ENCODE assay signal across 8 cellular contexts in the genomic region with DNA sequence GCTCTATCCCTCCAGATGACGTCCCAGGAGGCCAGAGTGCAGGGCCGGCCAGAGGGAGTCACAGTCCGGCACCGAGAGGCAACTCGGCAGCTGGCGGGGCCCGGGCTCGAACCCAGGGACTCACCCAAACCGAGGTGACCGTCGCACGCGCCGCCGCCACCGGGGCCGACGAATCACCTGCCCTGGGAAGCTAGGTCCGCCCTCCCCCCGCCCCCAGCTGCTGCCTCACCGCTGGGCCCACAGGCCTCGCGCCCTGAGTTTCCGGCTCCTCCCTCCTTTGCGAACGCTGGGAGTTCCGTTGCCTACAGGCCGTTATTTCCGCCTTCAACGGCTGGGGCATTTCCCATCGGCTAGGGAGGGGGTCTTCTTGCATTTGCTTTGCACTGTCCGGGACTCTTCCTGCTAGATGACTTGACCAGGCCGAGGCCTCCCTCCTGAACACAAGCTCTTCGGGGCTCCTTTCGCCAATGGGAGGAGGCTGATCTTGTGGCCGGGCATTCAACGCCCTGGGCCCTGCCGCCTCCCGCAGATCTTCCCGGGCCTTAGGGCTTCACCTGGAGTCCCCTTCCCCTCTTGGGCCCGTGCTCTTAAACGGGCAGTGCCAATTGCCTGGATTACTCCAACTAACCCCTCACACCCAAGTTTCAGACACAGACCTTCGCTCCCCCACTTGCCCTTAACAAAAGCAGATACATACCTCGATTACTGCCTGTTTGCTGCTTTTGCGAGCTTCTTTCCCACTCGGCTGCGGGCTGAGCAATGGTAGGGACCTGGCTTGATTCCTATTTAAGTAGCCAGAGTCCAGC. TPM values are rescaled to one million over a fixed set of nuclear protein-coding genes. Genes with fewer than 3 reads are reported as not detected.
DNase-seq lines count a peak whose midpoint lies in the region; ATAC-seq, FAIRE-seq and TF ChIP-seq lines count a peak whose summit lies in the region.

A gene (minus strand): TSS at position 184 of the 806 bp plus-strand sequence. CDS start 4,674 bp downstream, outside the sequence.

- ATAC-seq in HG02840 (IDR thresholded peaks at IDR 0.05; ENCODE audit: low FRiP score, unreplicated experiment), result peak; percentile 76

- H3K27me3 ChIP-seq in left ventricle myocardium inferior (ENCODE audit: low read depth), result no peaks in the 10 kb centered on the region
- no peaks in the 10 kb centered on the region for H3K27me3 ChIP-seq in prostate gland (replicated peaks; ENCODE audit: insufficient read depth)

- no peak for TF ChIP-seq CTCF in left ventricle myocardium inferior (IDR thresholded peaks at IDR 0.05; ENCODE audit: borderline replicate concordance)
- TF ChIP-seq CTCF in prostate gland (IDR thresholded peaks at IDR 0.05), result peak in 2 of 4 experiments; percentile 16 to 32

- under 1% methylated on average over 45 of the region's 47 CpGs for WGBS in prostate gland

- TF ChIP-seq POLR2A in GM12891 (IDR thresholded peaks at IDR 0.05; ENCODE audit: low read depth, low read length) (no peak; the same call in 1 of the 2 replicates), prostate gland (IDR thresholded peaks at IDR 0.05) (peak; percentile 16)

- peak; percentile 91 for FAIRE-seq in GM12891 (lab: Jason Lieb, UNC)

- intact Hi-C loops in left ventricle myocardium inferior (cut with micrococcal nuclease) (no loop called here), prostate gland (cut with DNase I) (loop anchor here (2.0 kb wide), 1 partner anchor 175 kb away; a partner anchor contains a TSS)

- H3K36me3 ChIP-seq in left ventricle myocardium inferior (no peaks in the 10 kb centered on the region), prostate gland (no peaks in the 10 kb centered on the region)

- H3K27ac ChIP-seq in left ventricle myocardium inferior (replicated peaks), result peak within 1 kb of the TSS; percentile 96
- peak within 1 kb of the TSS; percentile 90 to 91 for H3K27ac ChIP-seq in prostate gland

- H3K4me3 ChIP-seq in left ventricle myocardium inferior (peak within 1 kb of the TSS; percentile 78), prostate gland (peak within 1 kb of the TSS; percentile 66 to 74)

- H3K4me1 ChIP-seq in left ventricle myocardium inferior, result peaks cover 31% of the 10 kb centered on the region
- H3K4me1 ChIP-seq in prostate gland (replicated peaks), result peaks cover 3% of the 10 kb centered on the region

- H3K9me3 ChIP-seq in left ventricle myocardium inferior (replicated peaks), result no peaks in the 10 kb centered on the region
- no peaks in the 10 kb centered on the region for H3K9me3 ChIP-seq in prostate gland

- peak; percentile 97 for DNase-seq in GM12891 (ENCODE audit: insufficient read length, low spot score)
- peak; percentile 75 for DNase-seq in NCI-H1694 treated with DMSO at 0.1 percent for 48 hours (lab: John Stamatoyannopoulos, UW)
- peak; percentile 77 to 99 (median 87) for DNase-seq in T-helper 2 cell
- DNase-seq in amygdala (lab: John Stamatoyannopoulos, UW), result peak in 55 of 56 donors; percentile 64 to 95 (median 85)
- peak; percentile 95 for DNase-seq in left ventricle myocardium inferior
- DNase-seq in prostate gland (ENCODE audit: low spot score), result peak; percentile 91
- peak; percentile 95 for DNase-seq in ureter (ENCODE audit: low spot score)

TF ChIP-seq in GM12891, 5 proteins besides CTCF, POLR2A, EP300 and RAD21:
- TF ChIP-seq TAF1 (IDR thresholded peaks at IDR 0.05; ENCODE audit: low read depth, low read length), result peak; percentile 54; the same call in 1 of the 2 replicates
- TF ChIP-seq POLR2AphosphoS5 (IDR thresholded peaks at IDR 0.05; ENCODE audit: low read depth, low read length), result peak; percentile 66; the same call in 1 of the 2 replicates
- no peak for TF ChIP-seq SPI1 (IDR thresholded peaks at IDR 0.05; ENCODE audit: low read depth, low read length)

RNA-seq across cellular contexts. Expression of the gene that starts here (rescaled TPM):
- 19.9 TPM for polyA plus RNA-seq in GM12891 (2012; ENCODE audit: low read depth, missing spikeins)
- total RNA-seq in left ventricle myocardium inferior (19.5 TPM), prostate gland (10 to 100 TPM; 17.7 to 21.6 TPM), ureter (20.8 TPM)

Comparison
In these comparisons a context has a peak if more than half of its experiments do, and no peak if none do; other contexts are left out.
1. Peak in every context shown above with its lines: DNase-seq, ATAC-seq, H3K4me3 ChIP-seq and H3K27ac ChIP-seq.